Comparison of ENCODE assay signal across 16 cellular contexts in the genomic region with DNA sequence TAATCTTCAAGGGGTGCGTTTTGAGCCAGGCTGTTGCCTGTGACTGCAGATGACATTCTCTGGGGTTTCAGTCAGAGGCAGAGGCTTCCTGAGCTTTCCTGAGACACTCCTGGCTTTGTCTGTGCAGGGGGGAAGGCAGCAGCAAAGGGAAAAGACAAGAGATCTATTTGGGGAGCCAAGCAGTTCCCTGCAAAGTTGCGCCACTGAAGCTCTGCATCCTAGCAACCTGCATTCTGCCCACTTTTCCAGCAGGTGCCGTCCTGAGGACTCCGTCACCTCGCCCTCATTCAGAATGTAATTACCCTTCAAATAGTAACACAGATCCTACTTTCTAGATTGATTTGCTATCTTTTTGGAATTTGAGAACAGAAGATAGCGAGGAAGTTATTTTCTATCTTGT. TPM values are rescaled to one million over a fixed set of nuclear protein-coding genes. Genes with fewer than 3 reads are reported as not detected.
A peak's percentile ranks its signal among the peaks of the same experiment; 100 is the strongest.
DNase-seq lines count a peak whose midpoint lies in the region; ATAC-seq, FAIRE-seq and TF ChIP-seq lines count a peak whose summit lies in the region.
"Had no signal": no experiment of that assay in that cellular context is flagged by ENCODE, and none has a peak within 500 bp of the region (broad histone marks: within the 10 kb centered on the region; RNA-seq: fewer than 3 reads in every experiment).

No MANE protein-coding gene starts in this region.

- H3K4me2 ChIP-seq in IMR-90 (ENCODE audit: low read depth, low read length) (no peak overlapping the region), K562 (ENCODE audit: insufficient read depth, low read length) (no peak overlapping the region)

- peaks cover 61% of the 10 kb centered on the region for H3K27me3 Mint-ChIP-seq in CD8-positive, alpha-beta T cell (ENCODE audit: low read depth)
- H3K27me3 Mint-ChIP-seq in neural crest cell (ENCODE audit: low read depth), result peaks cover 65% of the 10 kb centered on the region

- H3K27me3 ChIP-seq in CD8-positive, alpha-beta T cell (ENCODE audit: insufficient read depth, low read length), result peaks cover 22% of the 10 kb centered on the region
- no peaks in the 10 kb centered on the region for H3K27me3 ChIP-seq in IMR-90 (ENCODE audit: control insufficient read depth, insufficient read depth, low read length)
- peaks cover 27 to 40% of the 10 kb centered on the region in 2 experiments for H3K27me3 ChIP-seq in K562 (ENCODE audit: control insufficient read depth in 2 of 2, insufficient read depth in 2 of 2, low read length in 2 of 2)

- H2AK9ac ChIP-seq in IMR-90 (replicated peaks; ENCODE audit: low read depth, low read length, poor library complexity), result no peak overlapping the region

- no peak for TF ChIP-seq CTCF in CD8-positive, alpha-beta T cell (IDR thresholded peaks at IDR 0.05)
- TF ChIP-seq CTCF in IMR-90 (conservative IDR thresholded peaks at IDR 0.05; ENCODE audit: low read depth, low read length) (no peak), K562 (IDR thresholded peaks at IDR 0.05 in 2 of 3, conservative IDR thresholded peaks at IDR 0.05 in 1 of 3; ENCODE audit: insufficient read depth in 2 of 3, low read depth in 1 of 3, low read length in 3 of 3) (peak in 2 of 3 experiments; percentile 26 to 27; a peak in 1 of 6 replicates), neural crest cell (conservative IDR thresholded peaks at IDR 0.05) (peak; percentile 29)

- no peak overlapping the region for H2BK20ac ChIP-seq in IMR-90 (ENCODE audit: low read depth, low read length)

- no peaks in the 10 kb centered on the region for H3K9me3 ChIP-seq in CD8-positive, alpha-beta T cell (ENCODE audit: low read length)
- no peaks in the 10 kb centered on the region for H3K9me3 ChIP-seq in IMR-90 (ENCODE audit: control insufficient read depth, insufficient read depth, low read length)
- H3K9me3 ChIP-seq in K562 (replicated peaks; ENCODE audit: control insufficient read depth, insufficient read depth, low read depth, low read length), result no peaks in the 10 kb centered on the region

- no peak overlapping the region for H2BK5ac ChIP-seq in IMR-90 (ENCODE audit: low read depth, low read length, poor library complexity, severe bottlenecking)

- no peak for FAIRE-seq in K562 (lab: Jason Lieb, UNC)
- FAIRE-seq: GM18507 had no signal

- H2AFZ ChIP-seq in IMR-90 (replicated peaks; ENCODE audit: low read length, poor library complexity) (no peak overlapping the region), K562 (ENCODE audit: low read depth, low read length) (peak overlapping the region; percentile 8; the same call in 1 of the 2 replicates)
- H2AFZ ChIP-seq: GM23248 had no signal

- TF ChIP-seq POLR2A in IMR-90 (IDR thresholded peaks at IDR 0.05; ENCODE audit: low read depth, low read length) (no peak), K562 (conservative IDR thresholded peaks at IDR 0.05) (no peak)

- no peak overlapping the region for H4K5ac ChIP-seq in IMR-90 (ENCODE audit: low read depth, low read length)

- H3K9me1 ChIP-seq in IMR-90 (ENCODE audit: insufficient read depth, low read length) (no peaks in the 10 kb centered on the region), K562 (ENCODE audit: control insufficient read depth, insufficient read depth, low read length) (no peaks in the 10 kb centered on the region)

- H2BK15ac ChIP-seq in IMR-90 (ENCODE audit: low read depth, low read length), result no peak overlapping the region

- H3K79me2 ChIP-seq in K562 (ENCODE audit: control insufficient read depth, insufficient read depth, low read length), result peaks cover 16% of the 10 kb centered on the region

- no peak for DNase-seq in CD8-positive, alpha-beta T cell
- DNase-seq in IMR-90 (no peak), K562 (ENCODE audit: extremely low read depth in 1 of 4, low spot score in 3 of 4) (no peak), neural crest cell (ENCODE audit: low read depth, low spot score) (no peak)
- no peak for DNase-seq in activated naive CD4-positive, alpha-beta T cell treated with anti-CD3 and anti-CD28 coated beads, Interleukin-2, amount 50 U/mL, for 72 hours (ENCODE audit: low spot score in 2 of 2)
- no peak for DNase-seq in activated T-cell treated with anti-CD3 and anti-CD28 coated beads, Interleukin-2, amount 50 U/mL, for 48 hours
- DNase-seq in stimulated activated naive CD8-positive, alpha-beta T cell treated with anti-CD3 and anti-CD28 coated beads, Interleukin-15, Interleukin-2, amounts not matched to agents 100 U/mL and 50 U/mL, for 24 hours, result no peak
- DNase-seq: activated CD4-positive, alpha-beta T cell treated with anti-CD3 and anti-CD28 coated beads, Interleukin-2, amount 50 U/mL, for 1 hour; activated naive CD4-positive, alpha-beta T cell; cerebellar nuclear complex; COR-L47; effector CD8-positive, alpha-beta T cell; GM23248; NCI-H1694 treated with DMSO at 0.1 percent for 48 hours had no signal

- H3K14ac ChIP-seq in IMR-90 (replicated peaks; ENCODE audit: low read depth, low read length), result no peak overlapping the region

- no peak overlapping the region for H4K91ac ChIP-seq in IMR-90 (ENCODE audit: insufficient read depth, low read depth, low read length)

- 0 out of 2 replicates have a peak overlapping the region, but pooled peaks have one; percentile 20 for H3K23ac ChIP-seq in IMR-90 (ENCODE audit: low read depth, low read length)

- no peaks in the 10 kb centered on the region for H3K36me3 Mint-ChIP-seq in CD8-positive, alpha-beta T cell
- no peaks in the 10 kb centered on the region for H3K36me3 Mint-ChIP-seq in neural crest cell (ENCODE audit: low read depth)
- peaks cover 0 to 5% of the 10 kb centered on the region in 2 donors for H3K36me3 Mint-ChIP-seq in activated naive CD4-positive, alpha-beta T cell treated with anti-CD3 and anti-CD28 coated beads, Interleukin-2, amount 50 U/mL, for 72 hours

- peaks cover 3 to 18% of the 10 kb centered on the region in 2 experiments; a peak in 2 of 4 replicates for H3K79me1 ChIP-seq in IMR-90 (ENCODE audit: low read depth in 1 of 2, low read length in 2 of 2)

- no peak overlapping the region for H3K9ac ChIP-seq in IMR-90 (ENCODE audit: low read depth, low read length)
- H3K9ac ChIP-seq in K562 (ENCODE audit: insufficient read depth in 1 of 2, low read depth in 2 of 2, low read length in 2 of 2), result no peak overlapping the region
- H3K9ac ChIP-seq: GM23248 had no signal

- intact Hi-C loops in CD8-positive, alpha-beta T cell (cut with DNase I, micrococcal nuclease), result loop anchor here in 1 of 2 experiments (5.0 kb wide), 1 partner anchor 1324 kb away; no protein-coding TSS in a partner anchor
- intact Hi-C loops in IMR-90 (cut with micrococcal nuclease), result loop anchor here (5.0 kb wide), 1 partner anchor 429 kb away; no protein-coding TSS in a partner anchor
- intact Hi-C loops in K562 (cut with micrococcal nuclease), result loop anchor here (5.0 kb wide), 3 partner anchors 44 to 429 kb away; no protein-coding TSS in a partner anchor

- peak overlapping the region; percentile 2 for H3K4me3 Mint-ChIP-seq in CD8-positive, alpha-beta T cell
- peak overlapping the region; percentile 83 for H3K4me3 Mint-ChIP-seq in neural crest cell

- peaks cover 8% of the 10 kb centered on the region for H3K4me1 ChIP-seq in CD8-positive, alpha-beta T cell (ENCODE audit: insufficient read depth, low read length)
- peaks cover 10% of the 10 kb centered on the region for H3K4me1 ChIP-seq in IMR-90 (ENCODE audit: control insufficient read depth, insufficient read depth, low read length)
- peaks cover 18 to 19% of the 10 kb centered on the region in 2 experiments; a peak in 4 of 5 replicates for H3K4me1 ChIP-seq in K562 (replicated peaks in 1 of 2; ENCODE audit: control insufficient read depth in 2 of 2, insufficient read depth in 2 of 2, low read length in 2 of 2)

- BruUV-seq in IMR-90 (replicated peaks; lab: Mats Ljungman, UMichigan) (no TSS peak), K562 (replicated peaks; lab: Mats Ljungman, UMichigan) (no TSS peak)

- no peaks in the 10 kb centered on the region for H3K9me3 Mint-ChIP-seq in CD8-positive, alpha-beta T cell
- H3K9me3 Mint-ChIP-seq in neural crest cell, result no peaks in the 10 kb centered on the region
- no peaks in the 10 kb centered on the region for H3K9me3 Mint-ChIP-seq in activated naive CD4-positive, alpha-beta T cell treated with anti-CD3 and anti-CD28 coated beads, Interleukin-2, amount 50 U/mL, for 72 hours

- H4K20me1 ChIP-seq in IMR-90 (ENCODE audit: insufficient read depth, low read length) (no peaks in the 10 kb centered on the region; the same call in 1 of the 2 replicates), K562 (replicated peaks; ENCODE audit: control insufficient read depth, insufficient read depth, low read length) (no peaks in the 10 kb centered on the region)

- no peak for ATAC-seq in CD8-positive, alpha-beta T cell
- ATAC-seq in IMR-90 (ENCODE audit: low read depth), result no peak
- ATAC-seq in K562, result no peak
- no peak for ATAC-seq in activated naive CD4-positive, alpha-beta T cell treated with anti-CD3 and anti-CD28 coated beads, Interleukin-2, amount 50 U/mL, for 72 hours
- ATAC-seq in stimulated activated naive CD8-positive, alpha-beta T cell treated with anti-CD3 and anti-CD28 coated beads, Interleukin-15, Interleukin-2, amounts not matched to agents 100 U/mL and 50 U/mL, for 24 hours, result no peak
- ATAC-seq: Right ventricle myocardium inferior had no signal

- peak overlapping the region; percentile 57 for H2AK5ac ChIP-seq in IMR-90 (ENCODE audit: low read depth, low read length)

- CTCF ChIA-PET in CD8-positive, alpha-beta T cell (lab: Charles Lee), result interaction anchor here (1.0 to 3.3 kb wide), 3 partner anchors 17 to 188 kb away, joined by 3 to 11 read pairs (median 9); no protein-coding TSS in a partner anchor
- CTCF ChIA-PET in IMR-90 (lab: Yijun Ruan, JAX) (no interaction called here), K562 (lab: Yijun Ruan, JAX; ENCODE audit: low intra/inter-chr PET ratio) (no interaction called here)

- no peak overlapping the region for H3K4me3 ChIP-seq in CD8-positive, alpha-beta T cell (ENCODE audit: low read depth, low read length)
- no peak overlapping the region for H3K4me3 ChIP-seq in IMR-90 (ENCODE audit: insufficient read depth, low read depth, low read length)
- H3K4me3 ChIP-seq in K562, result no peak overlapping the region
- H3K4me3 ChIP-seq: GM23248 had no signal

- H3K4me1 Mint-ChIP-seq in CD8-positive, alpha-beta T cell (ENCODE audit: low read depth), result peaks cover 11% of the 10 kb centered on the region
- H3K4me1 Mint-ChIP-seq in neural crest cell, result peaks cover 32% of the 10 kb centered on the region

- in situ Hi-C loops in IMR-90 (cut with MboI; ENCODE audit: low sequenced_read_pairs), result no loop called here
- in situ Hi-C loops in K562 (cut with MboI), result no loop called here

- TF ChIP-seq RAD21 in IMR-90 (IDR thresholded peaks at IDR 0.05; ENCODE audit: low read length), result no peak
- TF ChIP-seq RAD21 in K562 (CRISPR knock-in tag; conservative IDR thresholded peaks at IDR 0.05 in 1 of 2, IDR thresholded peaks at IDR 0.05 in 1 of 2), result peak in 1 of 2 experiments; percentile 23; a peak in 2 of 4 replicates

- no peak overlapping the region for H4K8ac ChIP-seq in IMR-90 (ENCODE audit: low read depth in 2 of 2, low read length in 2 of 2)

- 71% methylated on average over 1 of the region's 6 CpGs; no CpG with 5 or more reads in 1 of the 2 experiments for WGBS in IMR-90 (ENCODE audit: extremely low coverage in 2 of 2, insufficient read length in 1 of 2), 2 experiments
- 34% methylated on average over 6 of the region's 6 CpGs for WGBS in K562 (ENCODE audit: insufficient coverage, low coverage, missing lambda C conversion rate)

- no peaks in the 10 kb centered on the region for H3K36me3 ChIP-seq in CD8-positive, alpha-beta T cell (ENCODE audit: insufficient read depth, low read length)
- H3K36me3 ChIP-seq in IMR-90 (ENCODE audit: control insufficient read depth, insufficient read depth, low read length), result peaks cover 6% of the 10 kb centered on the region; the same call in 1 of the 2 replicates
- H3K36me3 ChIP-seq in K562 (ENCODE audit: control insufficient read depth, insufficient read depth, low read length), result no peaks in the 10 kb centered on the region

- dilution Hi-C loops in IMR-90 (cut with HindIII; ENCODE audit: low sequenced_read_pairs, unreplicated experiment), result no loop called here

- no peak overlapping the region; the same call in 1 of the 2 replicates for H2BK120ac ChIP-seq in IMR-90 (ENCODE audit: low read depth, low read length)

- no peak overlapping the region for H3K27ac ChIP-seq in CD8-positive, alpha-beta T cell (ENCODE audit: low read depth, low read length)
- H3K27ac ChIP-seq in IMR-90 (ENCODE audit: insufficient read depth, low read length) (no peak overlapping the region), K562 (ENCODE audit: extremely low read depth, low read depth, low read length) (no peak overlapping the region)
- H3K27ac ChIP-seq: GM23248 had no signal

- POLR2A ChIA-PET in CD8-positive, alpha-beta T cell (lab: Charles Lee), result no interaction called here
- POLR2A ChIA-PET in IMR-90 (lab: Charles Lee; ENCODE audit: unreplicated experiment), result interaction anchor here (0.6 kb wide), 1 partner anchor 290 kb away, joined by 6 read pairs; no protein-coding TSS in a partner anchor
- POLR2A ChIA-PET in K562 (lab: Yijun Ruan, JAX), result interaction anchor here (0.6 to 1.2 kb wide), 4 partner anchors 12 to 111 kb away, joined by 3 to 5 read pairs (median 4); no protein-coding TSS in a partner anchor

- no peak for TF ChIP-seq EP300 in K562 (IDR thresholded peaks at IDR 0.05; ENCODE audit: low read length)

- peak overlapping the region; percentile 27; the same call in 1 of the 2 replicates for H3K4ac ChIP-seq in IMR-90 (ENCODE audit: low read depth, low read length)

- H3K18ac ChIP-seq in IMR-90 (ENCODE audit: low read depth, low read length), result no peak overlapping the region

- no peak overlapping the region for H3K56ac ChIP-seq in IMR-90 (ENCODE audit: extremely low read depth, insufficient read depth, low read length)

- no peak overlapping the region for H3K27ac Mint-ChIP-seq in CD8-positive, alpha-beta T cell
- H3K27ac Mint-ChIP-seq in neural crest cell (ENCODE audit: unreplicated experiment), result no peak overlapping the region
- H3K27ac Mint-ChIP-seq in activated naive CD4-positive, alpha-beta T cell treated with anti-CD3 and anti-CD28 coated beads, Interleukin-2, amount 50 U/mL, for 72 hours, result no peak overlapping the region

RNA-seq across cellular contexts. Expression of a gene that starts 1.9 kb away (rescaled TPM):
- total RNA-seq in CD8-positive, alpha-beta T cell, result not detected
- total RNA-seq in IMR-90 (2012; rRNA removed), result 1.6 and 3.3 TPM in 2 replicates
- 16.4 and 23.3 TPM in 2 replicates for polyA plus RNA-seq in IMR-90 (2012; rRNA removed)
- 45.4 and 87.2 TPM in 2 replicates for polyA plus RNA-seq in IMR-90 (2012; cell fraction: cytosol; rRNA removed)
- polyA plus RNA-seq in IMR-90 (2012; cell fraction: nucleus; rRNA removed; ENCODE audit: low replicate concordance), result 28.4 and 28.8 TPM in 2 replicates
- total RNA-seq in K562 (2011; cell fraction: chromatin; rRNA removed; ENCODE audit: low replicate concordance), result 17.6 and 30.8 TPM in 2 replicates
- 39.3 and 69.5 TPM in 2 replicates for total RNA-seq in K562 (2011; cell fraction: nucleolus; rRNA removed)
- total RNA-seq in K562 (2011; cell fraction: nucleoplasm; rRNA removed), result 34.5 and 58.6 TPM in 2 replicates
- 23.6 and 24.7 TPM in 2 replicates for total RNA-seq in K562 (2014; rRNA removed)
- 6.8 and 9.5 TPM in 2 replicates for total RNA-seq in K562 (2014; rRNA removed; fragmentation: Illumina TruSeq; extraction: Trizol)
- 3.7 and 4.1 TPM in 2 replicates for total RNA-seq in K562 (2015; rRNA removed; fragmentation: Illumina TruSeq; extraction: Trizol)
- total RNA-seq in K562 (2021), result 33.2 and 46.5 TPM in 2 replicates
- 17.0 and 32.4 TPM in 2 replicates for polyA plus RNA-seq in K562 (2011; rRNA removed)
- polyA plus RNA-seq in K562 (2011; cell fraction: cytosol; rRNA removed), result 23.8 and 166 TPM in 2 replicates
- polyA plus RNA-seq in K562 (2011; cell fraction: nucleus; rRNA removed), result 20.8 and 52.4 TPM in 2 replicates
- 15.6 and 28.2 TPM in 2 replicates for polyA plus RNA-seq in K562 (2012)
- 8.4 and 12.6 TPM in 2 replicates for polyA plus RNA-seq in K562 (2014; fragmentation: Illumina TruSeq; extraction: Trizol)
- polyA plus RNA-seq in K562 (2014; fragmentation: Nextera tagmentation; extraction: Ambion mirVana), result 1 to 10 TPM; 2.2 to 2.6 TPM
- polyA plus RNA-seq in K562 (2014; rRNA removed), result 18.9 and 24.6 TPM in 2 replicates
- polyA minus RNA-seq in K562 (2011; rRNA and poly(A)+ RNA removed), result 5.0 and 12.8 TPM in 2 replicates
- 36.2 and 47.6 TPM in 2 replicates for polyA minus RNA-seq in K562 (2011; cell fraction: cytosol; rRNA and poly(A)+ RNA removed)
- polyA minus RNA-seq in K562 (2011; cell fraction: nucleus; rRNA and poly(A)+ RNA removed), result 8.7 and 12.8 TPM in 2 replicates
- total RNA-seq in neural crest cell, result 10.6 and 10.7 TPM in 2 replicates
- total RNA-seq in activated naive CD4-positive, alpha-beta T cell treated with anti-CD3 and anti-CD28 coated beads, Interleukin-2, amount 50 U/mL, for 72 hours, result not detected

Comparison
In these comparisons a context has a peak if more than half of its experiments do, and no peak if none do; other contexts are left out.
1. CTCF ChIP-seq: peak in K562 (2 of 3) and neural crest cell (single experiment); none in CD8-positive, alpha-beta T cell (single experiment) and IMR-90 (single experiment).